ENCODE assay signal across 18 cellular contexts in the genomic region with DNA sequence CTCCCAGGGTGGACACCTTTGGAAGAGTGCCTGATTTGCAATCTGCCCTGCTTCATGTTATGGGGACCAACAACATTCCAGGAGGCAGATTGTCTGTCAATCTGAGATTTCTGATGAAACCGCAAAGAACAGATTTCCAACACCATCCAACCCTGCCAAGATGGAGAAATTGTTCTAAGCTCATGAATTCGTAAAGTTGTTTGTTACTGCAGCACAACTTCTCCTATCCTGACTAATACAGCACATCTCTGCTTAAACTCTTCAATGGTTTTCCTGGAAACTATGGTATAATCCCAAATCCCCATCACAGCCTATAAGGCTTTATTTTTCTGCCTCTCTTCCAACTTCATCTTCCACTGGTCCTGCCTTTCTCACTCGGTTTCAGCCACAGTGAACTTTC.
DNase-seq lines count a peak whose midpoint lies in the region; ATAC-seq, FAIRE-seq and TF ChIP-seq lines count a peak whose summit lies in the region.
"Had no signal": no experiment of that assay in that cellular context is flagged by ENCODE, and none has a peak within 500 bp of the region (broad histone marks: within the 10 kb centered on the region; RNA-seq: fewer than 3 reads in every experiment).

No MANE protein-coding gene starts in this region.

- H3K9me1 ChIP-seq in K562 (ENCODE audit: control insufficient read depth, insufficient read depth, low read length): no peaks in the 10 kb centered on the region

- no peaks in the 10 kb centered on the region for H3K27me3 ChIP-seq in SJCRH30
- peaks cover 0 to 14% of the 10 kb centered on the region in 2 experiments; a peak in 2 of 5 replicates for H3K27me3 ChIP-seq in K562 (ENCODE audit: control insufficient read depth in 2 of 2, insufficient read depth in 2 of 2, low read length in 2 of 2)
- no peaks in the 10 kb centered on the region for H3K27me3 ChIP-seq in CD8-positive, alpha-beta T cell (ENCODE audit: insufficient read depth, low read length)
- no peaks in the 10 kb centered on the region for H3K27me3 ChIP-seq in hepatocyte

- H4K20me1 ChIP-seq in K562 (replicated peaks; ENCODE audit: control insufficient read depth, insufficient read depth, low read length) (no peaks in the 10 kb centered on the region), hepatocyte (ENCODE audit: insufficient read depth, poor library complexity, severe bottlenecking) (no peaks in the 10 kb centered on the region)

- TF ChIP-seq POLR2A in A549 (IDR thresholded peaks at IDR 0.05; ENCODE audit: low read length) (no peak), K562 (conservative IDR thresholded peaks at IDR 0.05) (no peak)

- H2AFZ ChIP-seq in K562 (ENCODE audit: low read depth, low read length) (no peak overlapping the region), hepatocyte (no peak overlapping the region)
- H2AFZ ChIP-seq: GM23338 had no signal

- in situ Hi-C loops in K562 (cut with MboI): no loop called here

- DNase-seq in A549 (ENCODE audit: low read depth in 1 of 2, low spot score in 1 of 2) (no peak), SJCRH30 (no peak), K562 (ENCODE audit: extremely low read depth in 1 of 4, low spot score in 3 of 4) (no peak), hepatocyte (ENCODE audit: low spot score) (no peak)
- no peak for DNase-seq in CD8-positive, alpha-beta T cell
- DNase-seq: 8988T; Caco-2; CD4-positive, alpha-beta memory T cell; DMS153; DND-41; H9 had no signal

- no peak overlapping the region for H3K27ac Mint-ChIP-seq in CD8-positive, alpha-beta T cell
- H3K27ac Mint-ChIP-seq: CD4-positive, alpha-beta memory T cell; GM23338; H9; HFFc6 had no signal

- no TSS peak for BruUV-seq in K562 (replicated peaks; lab: Mats Ljungman, UMichigan)

- H3K36me3 Mint-ChIP-seq in CD8-positive, alpha-beta T cell: no peaks in the 10 kb centered on the region
- H3K36me3 Mint-ChIP-seq: CD4-positive, alpha-beta memory T cell had no signal

- H3K79me2 ChIP-seq in K562 (ENCODE audit: control insufficient read depth, insufficient read depth, low read length) (no peaks in the 10 kb centered on the region), hepatocyte (no peaks in the 10 kb centered on the region)

- WGBS in A549 (ENCODE audit: missing lambda C conversion rate): 4% methylated on average over 3 of the region's 3 CpGs
- WGBS in K562 (ENCODE audit: insufficient coverage, low coverage, missing lambda C conversion rate): 0% methylated on average over 3 of the region's 3 CpGs
- WGBS in hepatocyte (ENCODE audit: low lambda C conversion rate, missing lambda C conversion rate): 97% methylated on average over 3 of the region's 3 CpGs

- H3K4me3 Mint-ChIP-seq in CD8-positive, alpha-beta T cell: no peak overlapping the region
- H3K4me3 Mint-ChIP-seq: CD4-positive, alpha-beta memory T cell; GM23338; H9; HFFc6 had no signal

- H3K36me3 ChIP-seq in SJCRH30 (no peaks in the 10 kb centered on the region), K562 (ENCODE audit: control insufficient read depth, insufficient read depth, low read length) (no peaks in the 10 kb centered on the region), hepatocyte (replicated peaks; ENCODE audit: insufficient read depth, low read depth) (no peaks in the 10 kb centered on the region)
- no peaks in the 10 kb centered on the region for H3K36me3 ChIP-seq in CD8-positive, alpha-beta T cell (ENCODE audit: insufficient read depth, low read length)

- TF ChIP-seq RAD21 in A549 (conservative IDR thresholded peaks at IDR 0.05 in 1 of 2, IDR thresholded peaks at IDR 0.05 in 1 of 2) (no peak), K562 (CRISPR knock-in tag; conservative IDR thresholded peaks at IDR 0.05 in 1 of 2, IDR thresholded peaks at IDR 0.05 in 1 of 2) (no peak)

- ATAC-seq in A549 (no peak), K562 (no peak), GM21528 (IDR thresholded peaks at IDR 0.05; ENCODE audit: low FRiP score, unreplicated experiment) (no peak)
- no peak for ATAC-seq in CD8-positive, alpha-beta T cell
- ATAC-seq: GM23338, HCT116 had no signal

- no peak for TF ChIP-seq CTCF in A549 (IDR thresholded peaks at IDR 0.05)
- no peak for TF ChIP-seq CTCF in K562 (IDR thresholded peaks at IDR 0.05 in 2 of 3, conservative IDR thresholded peaks at IDR 0.05 in 1 of 3; ENCODE audit: insufficient read depth in 2 of 3, low read depth in 1 of 3, low read length in 3 of 3)
- TF ChIP-seq CTCF in CD8-positive, alpha-beta T cell (IDR thresholded peaks at IDR 0.05): no peak
- no peak for TF ChIP-seq CTCF in hepatocyte (IDR thresholded peaks at IDR 0.05; ENCODE audit: poor library complexity)

- intact Hi-C loops in K562 (cut with micrococcal nuclease): no loop called here
- intact Hi-C loops in CD8-positive, alpha-beta T cell (cut with DNase I, micrococcal nuclease): no loop called here

- H3K9ac ChIP-seq in K562 (ENCODE audit: insufficient read depth in 1 of 2, low read depth in 2 of 2, low read length in 2 of 2): no peak overlapping the region

- H3K9me3 ChIP-seq in A549: peaks cover 38% of the 10 kb centered on the region
- H3K9me3 ChIP-seq in SJCRH30 (replicated peaks): peaks cover 10% of the 10 kb centered on the region
- H3K9me3 ChIP-seq in K562 (replicated peaks; ENCODE audit: control insufficient read depth, insufficient read depth, low read depth, low read length): no peaks in the 10 kb centered on the region
- H3K9me3 ChIP-seq in CD8-positive, alpha-beta T cell (ENCODE audit: low read length): no peaks in the 10 kb centered on the region
- H3K9me3 ChIP-seq in hepatocyte (ENCODE audit: low read depth): no peaks in the 10 kb centered on the region

- CTCF ChIA-PET in A549 (lab: Yijun Ruan, JAX) (interaction anchor here (1.0 to 1.1 kb wide), 2 partner anchors 10 to 16 kb away, joined by 3 read pairs; no protein-coding TSS in a partner anchor), K562 (lab: Yijun Ruan, JAX; ENCODE audit: low intra/inter-chr PET ratio) (no interaction called here)
- CTCF ChIA-PET in CD8-positive, alpha-beta T cell (lab: Charles Lee): no interaction called here

- H3K4me1 ChIP-seq in A549: no peaks in the 10 kb centered on the region
- H3K4me1 ChIP-seq in SJCRH30: peaks cover 35% of the 10 kb centered on the region
- no peaks in the 10 kb centered on the region for H3K4me1 ChIP-seq in K562 (replicated peaks in 1 of 2; ENCODE audit: control insufficient read depth in 2 of 2, insufficient read depth in 2 of 2, low read length in 2 of 2)
- H3K4me1 ChIP-seq in CD8-positive, alpha-beta T cell (ENCODE audit: insufficient read depth, low read length): no peaks in the 10 kb centered on the region
- no peaks in the 10 kb centered on the region for H3K4me1 ChIP-seq in hepatocyte (ENCODE audit: insufficient read depth)
- H3K4me1 ChIP-seq: Caco-2 had no signal

- H3K4me3 ChIP-seq in A549 (no peak overlapping the region), SJCRH30 (no peak overlapping the region), K562 (no peak overlapping the region), hepatocyte (no peak overlapping the region)
- H3K4me3 ChIP-seq in CD8-positive, alpha-beta T cell (ENCODE audit: low read depth, low read length): no peak overlapping the region
- H3K4me3 ChIP-seq: GM23338 had no signal

- FAIRE-seq in A549 (lab: Jason Lieb, UNC) (peak; percentile 7), K562 (lab: Jason Lieb, UNC) (no peak)
- FAIRE-seq: G401.6, GM12892 had no signal

- no peaks in the 10 kb centered on the region for H3K9me2 ChIP-seq in hepatocyte (replicated peaks; ENCODE audit: insufficient read depth)

- peaks cover 5% of the 10 kb centered on the region for H3K9me3 Mint-ChIP-seq in CD8-positive, alpha-beta T cell

- no peak for TF ChIP-seq EP300 in A549 (IDR thresholded peaks at IDR 0.05)
- no peak for TF ChIP-seq EP300 in K562 (IDR thresholded peaks at IDR 0.05; ENCODE audit: low read length)

- no peaks in the 10 kb centered on the region for H3K4me1 Mint-ChIP-seq in CD8-positive, alpha-beta T cell (ENCODE audit: low read depth)
- H3K4me1 Mint-ChIP-seq: CD4-positive, alpha-beta memory T cell had no signal

- no peak overlapping the region for H3K4me2 ChIP-seq in A549
- no peak overlapping the region for H3K4me2 ChIP-seq in K562 (ENCODE audit: insufficient read depth, low read length)
- no peak overlapping the region for H3K4me2 ChIP-seq in hepatocyte
- H3K4me2 ChIP-seq: GM23338 had no signal

- peaks cover 2% of the 10 kb centered on the region for H3K27me3 Mint-ChIP-seq in CD8-positive, alpha-beta T cell (ENCODE audit: low read depth)

- H3K27ac ChIP-seq in A549 (no peak overlapping the region), SJCRH30 (peak overlapping the region; percentile 83), K562 (ENCODE audit: extremely low read depth, low read depth, low read length) (no peak overlapping the region), temporal lobe (ENCODE audit: low read depth, low read length) (peak overlapping the region; percentile 3), hepatocyte (no peak overlapping the region)
- H3K27ac ChIP-seq in CD8-positive, alpha-beta T cell (ENCODE audit: low read depth, low read length): no peak overlapping the region

- POLR2A ChIA-PET in A549 (lab: Yijun Ruan, JAX) (no interaction called here), K562 (lab: Yijun Ruan, JAX) (no interaction called here)
- POLR2A ChIA-PET in CD8-positive, alpha-beta T cell (lab: Charles Lee): no interaction called here

TF ChIP-seq in A549, 52 proteins besides CTCF, POLR2A, EP300 and RAD21 (continues in another document):
- TF ChIP-seq EHMT2 (IDR thresholded peaks at IDR 0.05; ENCODE audit: low read depth) (no peak), MAZ (IDR thresholded peaks at IDR 0.05; ENCODE audit: borderline replicate concordance, low read depth, low read length) (no peak), CBX2 (IDR thresholded peaks at IDR 0.05; ENCODE audit: borderline replicate concordance, low read depth) (no peak), ZNF302 (CRISPR knock-in tag; IDR thresholded peaks at IDR 0.05) (no peak), HDAC2 (IDR thresholded peaks at IDR 0.05) (no peak), GATA3 (IDR thresholded peaks at IDR 0.05; ENCODE audit: borderline replicate concordance) (no peak), JUNB (IDR thresholded peaks at IDR 0.05) (no peak)

TF ChIP-seq in K562, 482 proteins besides CTCF, POLR2A, EP300 and RAD21:
- peak; percentile 84 for TF ChIP-seq ZNF12 (CRISPR knock-in tag; IDR thresholded peaks at IDR 0.05)
- TF ChIP-seq CSDE1 (IDR thresholded peaks at IDR 0.05): no peak

Comparison
In these comparisons a context has a peak if more than half of its experiments do, and no peak if none do; other contexts are left out.
1. H3K27ac ChIP-seq: peak in SJCRH30 (single experiment) and temporal lobe (single experiment); none in A549 (0 of 2), K562 (single experiment), CD8-positive, alpha-beta T cell (single experiment) and hepatocyte (single experiment).